Comparison of ENCODE assay signal across 8 cellular contexts in the genomic region with DNA sequence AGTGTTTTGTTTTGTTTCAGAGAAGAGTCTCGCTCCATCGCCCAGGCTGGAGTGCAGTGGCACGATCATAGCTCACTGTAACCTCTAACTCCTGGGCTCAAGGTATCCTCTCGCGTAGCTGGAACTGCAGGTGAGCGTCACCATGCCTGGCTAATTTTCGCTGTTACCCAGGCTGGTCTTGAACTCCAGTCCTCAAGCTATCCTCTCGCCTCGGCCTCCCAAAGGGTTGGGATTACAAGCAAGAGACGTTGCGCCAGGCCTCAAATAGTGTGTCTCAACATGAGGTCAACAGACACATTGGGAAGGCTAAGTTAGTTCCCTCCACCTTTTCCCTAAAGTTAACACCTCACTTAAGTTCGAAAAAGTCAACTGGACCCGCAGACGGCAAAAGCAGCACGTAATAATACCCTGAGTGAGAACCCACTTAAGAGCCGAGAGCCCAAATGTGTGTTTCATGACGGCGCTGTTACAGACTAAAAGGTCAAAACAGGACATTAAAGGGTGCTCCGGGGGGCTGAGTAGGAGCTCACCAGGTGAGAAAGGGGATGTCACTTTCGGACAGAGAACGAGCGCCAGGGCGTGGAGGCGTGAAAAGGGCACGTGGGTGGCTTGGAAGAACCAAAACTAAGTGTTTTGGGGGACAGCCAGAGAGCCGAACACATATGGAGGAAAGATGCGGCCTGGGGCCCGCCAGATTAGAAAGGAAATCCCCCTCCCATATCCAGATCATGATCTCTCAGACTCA. TPM values are rescaled to one million over a fixed set of nuclear protein-coding genes. Genes with fewer than 3 reads are reported as not detected.
DNase-seq lines count a peak whose midpoint lies in the region; ATAC-seq, FAIRE-seq and TF ChIP-seq lines count a peak whose summit lies in the region.

No MANE protein-coding gene starts in this region.

- intact Hi-C loops in activated CD4-positive, alpha-beta T cell treated with anti-CD3 and anti-CD28 coated beads, Interleukin-2, amount 10 ng/mL, durations not matched to agents 24 days and 14 days (cut with micrococcal nuclease): loop anchor here (1.0 kb wide), 1 partner anchor 440 kb away; the partner anchor contains the start of gene RALGAPB

- H3K4me1 Mint-ChIP-seq in activated CD4-positive, alpha-beta T cell treated with anti-CD3 and anti-CD28 coated beads, Interleukin-2, amount 10 ng/mL, durations not matched to agents 24 days and 14 days: peaks cover 56% of the 10 kb centered on the region

- H3K27me3 ChIP-seq in rectal smooth muscle tissue (ENCODE audit: control insufficient read depth, insufficient read depth, low read length): no peaks in the 10 kb centered on the region

- no peaks in the 10 kb centered on the region for H3K27me3 Mint-ChIP-seq in activated CD4-positive, alpha-beta T cell treated with anti-CD3 and anti-CD28 coated beads, Interleukin-2, amount 10 ng/mL, durations not matched to agents 24 days and 14 days

- no peak for DNase-seq in activated CD4-positive, alpha-beta T cell treated with anti-CD3 and anti-CD28 coated beads, Interleukin-2, amount 10 ng/mL, durations not matched to agents 24 days and 14 days
- DNase-seq in germinal center (ENCODE audit: low spot score): peak; percentile 65
- no peak for DNase-seq in GM12891 (ENCODE audit: insufficient read length, low spot score)
- no peak for DNase-seq in NCI-H510A treated with DMSO at 0.1 percent for 48 hours (lab: John Stamatoyannopoulos, UW)

- no peak for FAIRE-seq in GM12891 (lab: Jason Lieb, UNC)

- H3K36me3 ChIP-seq in rectal smooth muscle tissue (ENCODE audit: control insufficient read depth, insufficient read depth, low read length): no peaks in the 10 kb centered on the region

- peak overlapping the region; percentile 97 for H3K4me3 ChIP-seq in GM08714 (ENCODE audit: low read length)
- peak overlapping the region; percentile 99 for H3K4me3 ChIP-seq in rectal smooth muscle tissue (ENCODE audit: low read length)

- peak overlapping the region; percentile 97 for H3K27ac ChIP-seq in rectal smooth muscle tissue (ENCODE audit: low read depth, low read length)

- H3K4me1 ChIP-seq in rectal smooth muscle tissue (ENCODE audit: control insufficient read depth, insufficient read depth, low read length): peaks cover 10% of the 10 kb centered on the region

- peak overlapping the region; percentile 99 for H3K27ac Mint-ChIP-seq in activated CD4-positive, alpha-beta T cell treated with anti-CD3 and anti-CD28 coated beads, Interleukin-2, amount 10 ng/mL, durations not matched to agents 24 days and 14 days

- peak; percentile 35 for ATAC-seq in GM19463 (IDR thresholded peaks at IDR 0.05; ENCODE audit: unreplicated experiment)
- ATAC-seq in HG03520 (IDR thresholded peaks at IDR 0.05; ENCODE audit: unreplicated experiment): peak; percentile 42

- no peak for TF ChIP-seq POLR2A in GM12891 (IDR thresholded peaks at IDR 0.05; ENCODE audit: low read depth, low read length)

- no peaks in the 10 kb centered on the region for H3K9me3 Mint-ChIP-seq in activated CD4-positive, alpha-beta T cell treated with anti-CD3 and anti-CD28 coated beads, Interleukin-2, amount 10 ng/mL, durations not matched to agents 24 days and 14 days

- H3K9ac ChIP-seq in rectal smooth muscle tissue (ENCODE audit: low read length): peak overlapping the region; percentile 75

- H3K4me3 Mint-ChIP-seq in activated CD4-positive, alpha-beta T cell treated with anti-CD3 and anti-CD28 coated beads, Interleukin-2, amount 10 ng/mL, durations not matched to agents 24 days and 14 days: peak overlapping the region; percentile 98

- H3K36me3 Mint-ChIP-seq in activated CD4-positive, alpha-beta T cell treated with anti-CD3 and anti-CD28 coated beads, Interleukin-2, amount 10 ng/mL, durations not matched to agents 24 days and 14 days (ENCODE audit: low read depth): peaks cover 37% of the 10 kb centered on the region

TF ChIP-seq in GM12891, 5 proteins besides CTCF, POLR2A, EP300 and RAD21:
- TF ChIP-seq POLR2AphosphoS5 (IDR thresholded peaks at IDR 0.05; ENCODE audit: low read depth, low read length) (no peak), SPI1 (IDR thresholded peaks at IDR 0.05; ENCODE audit: low read depth, low read length) (no peak), POU2F2 (IDR thresholded peaks at IDR 0.05; ENCODE audit: low read depth, low read length) (no peak), PAX5 (IDR thresholded peaks at IDR 0.05; ENCODE audit: insufficient read depth, low read length, severe bottlenecking) (no peak)

RNA-seq across cellular contexts. Expression of gene TTI1, which starts 0.5 kb away (rescaled TPM):
- 43.3 and 48.8 TPM in 2 replicates for total RNA-seq in activated CD4-positive, alpha-beta T cell treated with anti-CD3 and anti-CD28 coated beads, Interleukin-2, amount 10 ng/mL, durations not matched to agents 24 days and 14 days
- polyA plus RNA-seq in GM12891 (2012; ENCODE audit: low read depth, missing spikeins): 13.6 TPM

RNA-seq across cellular contexts. Expression of gene RPRD1B, which starts 0.8 kb away (rescaled TPM):
- 49.8 and 51.2 TPM in 2 replicates for total RNA-seq in activated CD4-positive, alpha-beta T cell treated with anti-CD3 and anti-CD28 coated beads, Interleukin-2, amount 10 ng/mL, durations not matched to agents 24 days and 14 days
- 10.5 TPM for polyA plus RNA-seq in GM12891 (2012; ENCODE audit: low read depth, missing spikeins)
